3 cellular contexts compared by ENCODE assay signal in the genomic region with DNA sequence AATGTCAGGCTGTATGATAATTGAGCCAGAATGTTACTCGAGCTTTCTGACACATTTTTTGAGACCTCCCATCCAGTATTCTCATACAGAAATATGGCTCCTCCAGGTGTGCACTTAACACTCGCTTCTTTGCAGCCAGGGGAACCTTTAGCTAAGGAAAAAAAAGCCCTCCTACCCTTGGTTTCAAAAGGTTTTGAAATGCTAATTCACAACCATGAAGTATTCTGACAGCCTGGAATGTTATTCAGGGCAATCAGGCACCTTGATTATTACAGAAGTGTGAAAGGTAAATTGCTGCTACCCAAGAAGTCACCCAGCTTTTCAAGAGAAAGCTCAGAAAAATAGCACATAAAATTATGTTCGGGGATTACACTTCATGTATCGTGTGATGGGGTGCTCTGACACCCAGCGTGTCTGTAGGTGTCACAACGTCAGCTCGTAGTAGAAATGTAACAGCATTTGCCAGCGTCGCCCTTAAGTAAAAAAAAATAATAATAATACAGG.
A peak's percentile ranks its signal among the peaks of the same experiment; 100 is the strongest.
TF ChIP-seq lines count a peak whose summit lies in the region.

No MANE protein-coding gene starts in this region.

TF ChIP-seq in GM23338, 12 proteins besides CTCF, POLR2A, EP300 and RAD21:
- no peak for TF ChIP-seq EZH2phosphoT487 (IDR thresholded peaks at IDR 0.05; ENCODE audit: unreplicated experiment)
- no peak for TF ChIP-seq JUNB (IDR thresholded peaks at IDR 0.05; ENCODE audit: unreplicated experiment)
- TF ChIP-seq ZNF331 (CRISPR knock-in tag; IDR thresholded peaks at IDR 0.05; ENCODE audit: low read depth), result no peak
- TF ChIP-seq EZH2 (IDR thresholded peaks at IDR 0.05; ENCODE audit: low read depth, unreplicated experiment), result no peak
- TF ChIP-seq, protein P1, sequence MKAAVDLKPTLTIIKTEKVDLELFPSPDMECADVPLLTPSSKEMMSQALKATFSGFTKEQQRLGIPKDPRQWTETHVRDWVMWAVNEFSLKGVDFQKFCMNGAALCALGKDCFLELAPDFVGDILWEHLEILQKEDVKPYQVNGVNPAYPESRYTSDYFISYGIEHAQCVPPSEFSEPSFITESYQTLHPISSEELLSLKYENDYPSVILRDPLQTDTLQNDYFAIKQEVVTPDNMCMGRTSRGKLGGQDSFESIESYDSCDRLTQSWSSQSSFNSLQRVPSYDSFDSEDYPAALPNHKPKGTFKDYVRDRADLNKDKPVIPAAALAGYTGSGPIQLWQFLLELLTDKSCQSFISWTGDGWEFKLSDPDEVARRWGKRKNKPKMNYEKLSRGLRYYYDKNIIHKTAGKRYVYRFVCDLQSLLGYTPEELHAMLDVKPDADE (IDR thresholded peaks at IDR 0.05), result no peak
- no peak for TF ChIP-seq NANOG (IDR thresholded peaks at IDR 0.05; ENCODE audit: borderline replicate concordance)
- no peak for TF ChIP-seq CREB1 (CRISPR knock-in tag; IDR thresholded peaks at IDR 0.05; ENCODE audit: low read depth)
- no peak for TF ChIP-seq STAT1 (IDR thresholded peaks at IDR 0.05; ENCODE audit: unreplicated experiment)
- TF ChIP-seq, protein P2, sequence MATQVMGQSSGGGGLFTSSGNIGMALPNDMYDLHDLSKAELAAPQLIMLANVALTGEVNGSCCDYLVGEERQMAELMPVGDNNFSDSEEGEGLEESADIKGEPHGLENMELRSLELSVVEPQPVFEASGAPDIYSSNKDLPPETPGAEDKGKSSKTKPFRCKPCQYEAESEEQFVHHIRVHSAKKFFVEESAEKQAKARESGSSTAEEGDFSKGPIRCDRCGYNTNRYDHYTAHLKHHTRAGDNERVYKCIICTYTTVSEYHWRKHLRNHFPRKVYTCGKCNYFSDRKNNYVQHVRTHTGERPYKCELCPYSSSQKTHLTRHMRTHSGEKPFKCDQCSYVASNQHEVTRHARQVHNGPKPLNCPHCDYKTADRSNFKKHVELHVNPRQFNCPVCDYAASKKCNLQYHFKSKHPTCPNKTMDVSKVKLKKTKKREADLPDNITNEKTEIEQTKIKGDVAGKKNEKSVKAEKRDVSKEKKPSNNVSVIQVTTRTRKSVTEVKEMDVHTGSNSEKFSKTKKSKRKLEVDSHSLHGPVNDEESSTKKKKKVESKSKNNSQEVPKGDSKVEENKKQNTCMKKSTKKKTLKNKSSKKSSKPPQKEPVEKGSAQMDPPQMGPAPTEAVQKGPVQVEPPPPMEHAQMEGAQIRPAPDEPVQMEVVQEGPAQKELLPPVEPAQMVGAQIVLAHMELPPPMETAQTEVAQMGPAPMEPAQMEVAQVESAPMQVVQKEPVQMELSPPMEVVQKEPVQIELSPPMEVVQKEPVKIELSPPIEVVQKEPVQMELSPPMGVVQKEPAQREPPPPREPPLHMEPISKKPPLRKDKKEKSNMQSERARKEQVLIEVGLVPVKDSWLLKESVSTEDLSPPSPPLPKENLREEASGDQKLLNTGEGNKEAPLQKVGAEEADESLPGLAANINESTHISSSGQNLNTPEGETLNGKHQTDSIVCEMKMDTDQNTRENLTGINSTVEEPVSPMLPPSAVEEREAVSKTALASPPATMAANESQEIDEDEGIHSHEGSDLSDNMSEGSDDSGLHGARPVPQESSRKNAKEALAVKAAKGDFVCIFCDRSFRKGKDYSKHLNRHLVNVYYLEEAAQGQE (IDR thresholded peaks at IDR 0.05; ENCODE audit: unreplicated experiment), result no peak
- no peak for TF ChIP-seq POLR2AphosphoS5 (IDR thresholded peaks at IDR 0.05; ENCODE audit: low read depth)
- no peak for TF ChIP-seq ZNF114 (CRISPR knock-in tag; IDR thresholded peaks at IDR 0.05)

TF ChIP-seq in H1, 55 proteins besides CTCF, POLR2A, EP300 and RAD21:
- TF ChIP-seq TCF12 (IDR thresholded peaks at IDR 0.05; ENCODE audit: low read depth, low read length), result no peak
- 0 out of 2 replicates have a peak, but pooled peaks have one; percentile 37 for TF ChIP-seq TEAD4 (IDR thresholded peaks at IDR 0.05; ENCODE audit: low read depth, low read length)
- no peak for TF ChIP-seq EGR1 (IDR thresholded peaks at IDR 0.05; ENCODE audit: borderline replicate concordance, low read depth, low read length)

TF ChIP-seq in neural cell, 6 proteins besides CTCF, POLR2A, EP300 and RAD21:
- TF ChIP-seq TAF1 (IDR thresholded peaks at IDR 0.05; ENCODE audit: low read depth) (no peak), POLR2AphosphoS5 (IDR thresholded peaks at IDR 0.05) (no peak), SMC3 (conservative IDR thresholded peaks at IDR 0.05; ENCODE audit: poor library complexity) (no peak), MXI1 (conservative IDR thresholded peaks at IDR 0.05; ENCODE audit: poor library complexity, severe bottlenecking) (no peak), EZH2 (IDR thresholded peaks at IDR 0.05; ENCODE audit: borderline replicate concordance, insufficient read depth, low read length, poor library complexity, severe bottlenecking) (no peak)
- TF ChIP-seq, protein P2 (IDR thresholded peaks at IDR 0.05; ENCODE audit: borderline replicate concordance), result peak; percentile 44
